In genomic region chr2:224584111-224584764, GRCh38 we compare ENCODE assay signal across 8 cellular contexts. TPM values are rescaled to one million over a fixed set of nuclear protein-coding genes. Genes with fewer than 3 reads are reported as not detected.
DNase-seq lines count a peak whose midpoint lies in the region; ATAC-seq, FAIRE-seq and TF ChIP-seq lines count a peak whose summit lies in the region.

No MANE protein-coding gene starts in this region.

- WGBS in IMR-90 (ENCODE audit: extremely low coverage in 2 of 2, insufficient read length in 1 of 2), 2 experiments, result 1% methylated on average over 13 of the region's 45 CpGs; no CpG with 5 or more reads in 1 of the 2 experiments
- WGBS in tibial nerve, 2 donors, result 0% methylated on average over 23 to 24 of the region's 45 CpGs

- peak overlapping the region; percentile 92 for H2BK5ac ChIP-seq in IMR-90 (ENCODE audit: low read depth, low read length, poor library complexity, severe bottlenecking)

- peaks cover 57% of the 10 kb centered on the region for H3K79me2 ChIP-seq in endothelial cell of umbilical vein (ENCODE audit: control insufficient read depth, insufficient read depth, low read length)

- TF ChIP-seq POLR2A in IMR-90 (IDR thresholded peaks at IDR 0.05; ENCODE audit: low read depth, low read length) (no peak), endothelial cell of umbilical vein (IDR thresholded peaks at IDR 0.05; ENCODE audit: low read depth, low read length) (no peak), tibial nerve (IDR thresholded peaks at IDR 0.05) (no peak)

- peak overlapping the region; percentile 91 for H3K23ac ChIP-seq in IMR-90 (ENCODE audit: low read depth, low read length)

- H3K36me3 Mint-ChIP-seq in activated CD4-positive, alpha-beta T cell treated with anti-CD3 and anti-CD28 coated beads, Interleukin-2, amount 10 ng/mL, durations not matched to agents 7 days and 5 days (ENCODE audit: low read depth), result peaks cover 21% of the 10 kb centered on the region

- H2BK20ac ChIP-seq in IMR-90 (ENCODE audit: low read depth, low read length), result no peak overlapping the region

- H2AK9ac ChIP-seq in IMR-90 (replicated peaks; ENCODE audit: low read depth, low read length, poor library complexity), result peak overlapping the region; percentile 38

- no peaks in the 10 kb centered on the region for H3K27me3 Mint-ChIP-seq in activated CD4-positive, alpha-beta T cell treated with anti-CD3 and anti-CD28 coated beads, Interleukin-2, amount 10 ng/mL, durations not matched to agents 7 days and 5 days

- no peak for DNase-seq in BJ (ENCODE audit: low read depth)
- DNase-seq in IMR-90, result peak; percentile 38
- peak; percentile 30 for DNase-seq in activated CD4-positive, alpha-beta T cell treated with anti-CD3 and anti-CD28 coated beads, Interleukin-2, amount 10 ng/mL, durations not matched to agents 7 days and 5 days
- peak; percentile 56 for DNase-seq in endothelial cell of umbilical vein (ENCODE audit: low read depth, low spot score)
- peak; percentile 55 to 66 (median 61) for DNase-seq in mucosa of descending colon
- peak in 1 of 2 donors; percentile 36 for DNase-seq in tibial nerve (ENCODE audit: low spot score in 2 of 2)
- DNase-seq in kidney glomerular epithelial cell (lab: John Stamatoyannopoulos, UW), result no peak

- H3K9me1 ChIP-seq in IMR-90 (ENCODE audit: insufficient read depth, low read length), result peaks cover 6% of the 10 kb centered on the region; the same call in 1 of the 2 replicates
- no peaks in the 10 kb centered on the region for H3K9me1 ChIP-seq in endothelial cell of umbilical vein (replicated peaks; ENCODE audit: control insufficient read depth, extremely low read depth, insufficient read depth, low read length)

- CTCF ChIA-PET in BJ (lab: Yijun Ruan, JAX) (interaction anchor here (0.6 to 1.5 kb wide), 4 partner anchors 9 to 218 kb away, joined by 3 read pairs; no protein-coding TSS in a partner anchor), IMR-90 (lab: Yijun Ruan, JAX) (interaction anchor here (0.9 kb wide), 1 partner anchor 16 kb away, joined by 3 read pairs; no protein-coding TSS in a partner anchor), endothelial cell of umbilical vein (lab: Charles Lee) (interaction anchor here (0.9 to 2.3 kb wide), 3 partner anchors 135 to 185 kb away, joined by 3 to 5 read pairs (median 3); partner anchors contain the start of gene FAM124B)
- CTCF ChIA-PET in activated CD4-positive, alpha-beta T cell treated with anti-CD3 and anti-CD28 coated beads, Interleukin-2, amount 10 ng/mL, durations not matched to agents 7 days and 5 days (lab: Charles Lee), result interaction anchor here (1.5 kb wide), 1 partner anchor 9 kb away, joined by 3 read pairs; no protein-coding TSS in a partner anchor

- H4K20me1 ChIP-seq in IMR-90 (ENCODE audit: insufficient read depth, low read length), result peaks cover 48% of the 10 kb centered on the region
- H4K20me1 ChIP-seq in endothelial cell of umbilical vein (replicated peaks; ENCODE audit: control insufficient read depth, extremely low read depth, insufficient read depth, low read length), result peaks cover 14% of the 10 kb centered on the region

- in situ Hi-C loops in IMR-90 (cut with MboI; ENCODE audit: low sequenced_read_pairs), result no loop called here

- TF ChIP-seq CTCF in BJ (IDR thresholded peaks at IDR 0.05; ENCODE audit: insufficient read depth, low read depth, low read length) (no peak), IMR-90 (conservative IDR thresholded peaks at IDR 0.05; ENCODE audit: low read depth, low read length) (no peak), endothelial cell of umbilical vein (IDR thresholded peaks at IDR 0.05; ENCODE audit: extremely low read depth in 1 of 2, insufficient read depth in 1 of 2, low read depth in 1 of 2, low read length in 2 of 2) (no peak), mucosa of descending colon (IDR thresholded peaks at IDR 0.05) (no peak), tibial nerve (IDR thresholded peaks at IDR 0.05) (no peak)

- 0 out of 4 replicates have a peak overlapping the region, but pooled peaks of 1 of the 2 experiments have one; percentile 5 for H4K8ac ChIP-seq in IMR-90 (ENCODE audit: low read depth in 2 of 2, low read length in 2 of 2)

- H3K9ac ChIP-seq in IMR-90 (ENCODE audit: low read depth, low read length) (peak overlapping the region; percentile 68), endothelial cell of umbilical vein (replicated peaks; ENCODE audit: extremely low read depth, insufficient read depth, low read length) (peak overlapping the region; percentile 77)

- peak overlapping the region; percentile 69 for H3K4ac ChIP-seq in IMR-90 (ENCODE audit: low read depth, low read length)

- peaks cover 57% of the 10 kb centered on the region for H3K4me1 Mint-ChIP-seq in activated CD4-positive, alpha-beta T cell treated with anti-CD3 and anti-CD28 coated beads, Interleukin-2, amount 10 ng/mL, durations not matched to agents 7 days and 5 days

- H3K27me3 ChIP-seq in BJ (ENCODE audit: control insufficient read depth, insufficient read depth, low read length) (no peaks in the 10 kb centered on the region), IMR-90 (ENCODE audit: control insufficient read depth, insufficient read depth, low read length) (no peaks in the 10 kb centered on the region), endothelial cell of umbilical vein (ENCODE audit: control insufficient read depth in 2 of 2, insufficient read depth in 2 of 2, low read length in 2 of 2) (no peaks in the 10 kb centered on the region), tibial nerve (no peaks in the 10 kb centered on the region)

- H4K91ac ChIP-seq in IMR-90 (ENCODE audit: insufficient read depth, low read depth, low read length), result 0 out of 2 replicates have a peak overlapping the region, but pooled peaks have one; percentile 16

- dilution Hi-C loops in IMR-90 (cut with HindIII; ENCODE audit: low sequenced_read_pairs, unreplicated experiment) (no loop called here), endothelial cell of umbilical vein (cut with MboI; ENCODE audit: extremely low pct_ligation_motif_present, low sequenced_read_pairs) (no loop called here)

- peak overlapping the region; percentile 89 for H3K4me3 ChIP-seq in BJ (ENCODE audit: low read depth, low read length)
- peak overlapping the region; percentile 70 for H3K4me3 ChIP-seq in IMR-90 (ENCODE audit: insufficient read depth, low read depth, low read length)
- peak overlapping the region; percentile 69 to 96 (median 85) for H3K4me3 ChIP-seq in endothelial cell of umbilical vein (replicated peaks in 1 of 3; ENCODE audit: insufficient read depth in 1 of 3, low read depth in 1 of 3, low read length in 3 of 3)
- peak overlapping the region; percentile 81 for H3K4me3 ChIP-seq in mucosa of descending colon
- H3K4me3 ChIP-seq in tibial nerve, result peak overlapping the region; percentile 55 to 96 (median 86)

- no peak overlapping the region for H2BK120ac ChIP-seq in IMR-90 (ENCODE audit: low read depth, low read length)

- intact Hi-C loops in IMR-90 (cut with micrococcal nuclease), result loop anchor here (2.0 kb wide), 1 partner anchor 99 kb away; no protein-coding TSS in a partner anchor
- intact Hi-C loops in endothelial cell of umbilical vein (cut with micrococcal nuclease), result loop anchor here (2.0 to 10.0 kb wide), 5 partner anchors 67 to 439 kb away; no protein-coding TSS in a partner anchor
- intact Hi-C loops in mucosa of descending colon (cut with DNase I, micrococcal nuclease), result no loop called here

- peak overlapping the region; percentile 98 for H3K4me3 Mint-ChIP-seq in activated CD4-positive, alpha-beta T cell treated with anti-CD3 and anti-CD28 coated beads, Interleukin-2, amount 10 ng/mL, durations not matched to agents 7 days and 5 days

- no peak for TF ChIP-seq RAD21 in IMR-90 (IDR thresholded peaks at IDR 0.05; ENCODE audit: low read length)

- H3K79me1 ChIP-seq in IMR-90 (ENCODE audit: low read depth in 1 of 2, low read length in 2 of 2), result peaks cover 0 to 20% of the 10 kb centered on the region in 2 experiments; a peak in 1 of 4 replicates

- TF ChIP-seq EP300 in tibial nerve (IDR thresholded peaks at IDR 0.05), result peak in 1 of 2 donors; percentile 7

- no peak overlapping the region for H2BK15ac ChIP-seq in IMR-90 (ENCODE audit: low read depth, low read length)

- no TSS peak for BruUV-seq in IMR-90 (replicated peaks; lab: Mats Ljungman, UMichigan)
- no TSS peak for BruUV-seq in endothelial cell of umbilical vein (replicated peaks; lab: Mats Ljungman, UMichigan)

- H3K9me3 ChIP-seq in IMR-90 (ENCODE audit: control insufficient read depth, insufficient read depth, low read length) (no peaks in the 10 kb centered on the region), endothelial cell of umbilical vein (replicated peaks; ENCODE audit: control insufficient read depth, insufficient read depth, low read length) (no peaks in the 10 kb centered on the region), mucosa of descending colon (no peaks in the 10 kb centered on the region), tibial nerve (no peaks in the 10 kb centered on the region)

- no peak overlapping the region for H4K5ac ChIP-seq in IMR-90 (ENCODE audit: low read depth, low read length)

- peak overlapping the region; percentile 70; the same call in 1 of the 2 replicates for H3K56ac ChIP-seq in IMR-90 (ENCODE audit: extremely low read depth, insufficient read depth, low read length)

- peak; percentile 73 for FAIRE-seq in endothelial cell of umbilical vein (lab: Jason Lieb, UNC)

- peak overlapping the region; percentile 0; the same call in 1 of the 2 replicates for H2AK5ac ChIP-seq in IMR-90 (ENCODE audit: low read depth, low read length)

- H3K18ac ChIP-seq in IMR-90 (ENCODE audit: low read depth, low read length), result no peak overlapping the region

- H3K27ac ChIP-seq in IMR-90 (ENCODE audit: insufficient read depth, low read length), result peak overlapping the region; percentile 57
- peak overlapping the region; percentile 74 for H3K27ac ChIP-seq in endothelial cell of umbilical vein (ENCODE audit: insufficient read depth, low read depth, low read length)
- H3K27ac ChIP-seq in tibial nerve, result peak overlapping the region in 3 of 4 donors; percentile 57 to 97 (median 93)

- POLR2A ChIA-PET in BJ (lab: Charles Lee) (interaction anchor here (0.6 kb wide), 1 partner anchor 39 kb away, joined by 3 read pairs; no protein-coding TSS in a partner anchor), IMR-90 (lab: Charles Lee; ENCODE audit: unreplicated experiment) (interaction anchor here (0.6 kb wide), 2 partner anchors 10 to 61 kb away, joined by 4 read pairs; no protein-coding TSS in a partner anchor), endothelial cell of umbilical vein (lab: Charles Lee) (no interaction called here)
- POLR2A ChIA-PET in activated CD4-positive, alpha-beta T cell treated with anti-CD3 and anti-CD28 coated beads, Interleukin-2, amount 10 ng/mL, durations not matched to agents 7 days and 5 days (lab: Charles Lee), result no interaction called here

- no peaks in the 10 kb centered on the region for H3K9me3 Mint-ChIP-seq in activated CD4-positive, alpha-beta T cell treated with anti-CD3 and anti-CD28 coated beads, Interleukin-2, amount 10 ng/mL, durations not matched to agents 7 days and 5 days

- peak overlapping the region; percentile 80 for H3K14ac ChIP-seq in IMR-90 (replicated peaks; ENCODE audit: low read depth, low read length)

- peak overlapping the region; percentile 92 for H3K4me2 ChIP-seq in IMR-90 (ENCODE audit: low read depth, low read length)
- peak overlapping the region; percentile 100 for H3K4me2 ChIP-seq in endothelial cell of umbilical vein (ENCODE audit: insufficient read depth, low read length)

- peak overlapping the region; percentile 96 for H3K27ac Mint-ChIP-seq in activated CD4-positive, alpha-beta T cell treated with anti-CD3 and anti-CD28 coated beads, Interleukin-2, amount 10 ng/mL, durations not matched to agents 7 days and 5 days

- H2AFZ ChIP-seq in IMR-90 (replicated peaks; ENCODE audit: low read length, poor library complexity) (peak overlapping the region; percentile 66), endothelial cell of umbilical vein (ENCODE audit: low read depth, low read length) (no peak overlapping the region)

- ATAC-seq in GM19351 (IDR thresholded peaks at IDR 0.05; ENCODE audit: unreplicated experiment), result peak; percentile 0
- no peak for ATAC-seq in IMR-90 (ENCODE audit: low read depth)
- no peak for ATAC-seq in mucosa of descending colon

- H3K36me3 ChIP-seq in BJ (ENCODE audit: control insufficient read depth, insufficient read depth, low read length) (no peaks in the 10 kb centered on the region), IMR-90 (ENCODE audit: control insufficient read depth, insufficient read depth, low read length) (no peaks in the 10 kb centered on the region), endothelial cell of umbilical vein (ENCODE audit: control insufficient read depth in 2 of 2, extremely low read depth in 1 of 2, insufficient read depth in 2 of 2, low read length in 2 of 2) (peaks cover 0 to 2% of the 10 kb centered on the region in 2 experiments), mucosa of descending colon (ENCODE audit: low read depth) (no peaks in the 10 kb centered on the region), tibial nerve (no peaks in the 10 kb centered on the region)

- H3K4me1 ChIP-seq in IMR-90 (ENCODE audit: control insufficient read depth, insufficient read depth, low read length) (peaks cover 7% of the 10 kb centered on the region; the same call in 1 of the 2 replicates), endothelial cell of umbilical vein (ENCODE audit: control insufficient read depth, extremely low read depth, insufficient read depth, low read length) (peaks cover 25% of the 10 kb centered on the region), mucosa of descending colon (ENCODE audit: low read depth) (peaks cover 18% of the 10 kb centered on the region), tibial nerve (peaks cover 0 to 57% (median 39%) of the 10 kb centered on the region in 4 donors)

RNA-seq across cellular contexts. Expression of gene CUL3, which starts 0.9 kb away (rescaled TPM):
- polyA plus RNA-seq in BJ (2011; rRNA removed), result 12.8 and 30.8 TPM in 2 replicates
- 28.9 and 49.2 TPM in 2 replicates for polyA minus RNA-seq in BJ (2011; rRNA and poly(A)+ RNA removed)
- 45.7 and 78.3 TPM in 2 replicates for total RNA-seq in IMR-90 (2012; rRNA removed)
- polyA plus RNA-seq in IMR-90 (2012; rRNA removed), result 26.8 and 33.7 TPM in 2 replicates
- polyA plus RNA-seq in IMR-90 (2012; cell fraction: cytosol; rRNA removed), result 3.9 and 4.4 TPM in 2 replicates
- 4.2 and 37.6 TPM in 2 replicates for polyA plus RNA-seq in IMR-90 (2012; cell fraction: nucleus; rRNA removed; ENCODE audit: low replicate concordance)
- total RNA-seq in activated CD4-positive, alpha-beta T cell treated with anti-CD3 and anti-CD28 coated beads, Interleukin-2, amount 10 ng/mL, durations not matched to agents 7 days and 5 days, result 10 to 100 TPM; 74.9 to 77.4 TPM
- total RNA-seq in endothelial cell of umbilical vein, result 82.3 and 87.1 TPM in 2 replicates
- polyA plus RNA-seq in endothelial cell of umbilical vein, result 17.3 and 22.7 TPM in 2 replicates
- polyA plus RNA-seq in endothelial cell of umbilical vein (2011; cell fraction: cytosol; rRNA removed), result 34.8 and 38.4 TPM in 2 replicates
- 62.1 and 75.7 TPM in 2 replicates for polyA plus RNA-seq in endothelial cell of umbilical vein (2011; cell fraction: nucleus; rRNA removed)
- polyA plus RNA-seq in endothelial cell of umbilical vein (2012), result 75.7 and 105 TPM in 2 replicates
- polyA minus RNA-seq in endothelial cell of umbilical vein, result 69.0 and 70.0 TPM in 2 replicates
- 19.6 TPM for polyA minus RNA-seq in endothelial cell of umbilical vein (2011; cell fraction: cytosol; rRNA and poly(A)+ RNA removed)
- 116 and 151 TPM in 2 replicates for polyA minus RNA-seq in endothelial cell of umbilical vein (2011; cell fraction: nucleus; rRNA and poly(A)+ RNA removed)
- total RNA-seq in mucosa of descending colon, result 10 to 100 TPM; 77.3 to 83.5 (median 79.0) TPM
- 10 to 100 TPM; 63.0 to 72.2 (median 67.3) TPM for total RNA-seq in tibial nerve

Comparison
In these comparisons a context has a peak if more than half of its experiments do, and no peak if none do; other contexts are left out.
1. DNase-seq: peak in IMR-90 (single experiment), activated CD4-positive, alpha-beta T cell treated with anti-CD3 and anti-CD28 coated beads, Interleukin-2, amount 10 ng/mL, durations not matched to agents 7 days and 5 days (single experiment), endothelial cell of umbilical vein (single experiment) and mucosa of descending colon (3 of 3); none in BJ (single experiment) and kidney glomerular epithelial cell (single experiment).
2. POLR2A ChIA-PET loops: an anchor here in BJ (0.6 kb wide) and IMR-90 (0.6 kb wide); none called in activated CD4-positive, alpha-beta T cell treated with anti-CD3 and anti-CD28 coated beads, Interleukin-2, amount 10 ng/mL, durations not matched to agents 7 days and 5 days and endothelial cell of umbilical vein.
3. intact Hi-C loops: an anchor here in IMR-90 (2.0 kb wide) and endothelial cell of umbilical vein (2.0 to 10.0 kb wide); none called in mucosa of descending colon.
4. Peak in every context shown above with its lines, with median percentiles within 50 percentile points of each other: H3K4me3 ChIP-seq and H3K27ac ChIP-seq.